Comparison of ENCODE assay signal across 21 cellular contexts in genomic region chr9:75683591-75683990, GRCh38.
"Had no signal": no experiment of that assay in that cellular context is flagged by ENCODE, and none has a peak within 500 bp of the region (broad histone marks: within the 10 kb centered on the region; RNA-seq: fewer than 3 reads in every experiment).

No MANE protein-coding gene starts in this region.

- DNase-seq: activated gamma-delta T cell treated with Interleukin-2 at 50 U/mL for 16 hours; activated T-cell treated with anti-CD3 and anti-CD28 coated beads, Interleukin-2, amount 50 U/mL, for 1 hour; colonic mucosa; dorsolateral prefrontal cortex; effector memory CD8-positive, alpha-beta T cell; esophagus squamous epithelium; kidney glomerular epithelial cell; left ventricle myocardium superior; midbrain; ovary; spleen; stimulated activated CD4-positive, alpha-beta T cell treated with anti-CD3 and anti-CD28 coated beads, Interleukin-4, amount 100 ng/mL, for 1 hour; stimulated activated naive CD4-positive, alpha-beta T cell; T1000; testis; trophoblast cell had no signal

- H3K9me3 ChIP-seq: ascending aorta, breast epithelium, colonic mucosa, esophagus squamous epithelium, ovary, prostate gland, testis had no signal

- H3K36me3 ChIP-seq: ascending aorta, breast epithelium, colonic mucosa, esophagus squamous epithelium, ovary, prostate gland, spleen had no signal

- H3K4me3 ChIP-seq: ascending aorta, breast epithelium, colonic mucosa, dorsolateral prefrontal cortex, esophagus squamous epithelium, ovary, prostate gland, spleen, testis had no signal

- ATAC-seq: effector memory CD8-positive, alpha-beta T cell; left ventricle myocardium superior; natural killer cell treated with Interleukin-12 subunit alpha and Interleukin-12 subunit beta and Interleukin-15 and Interleukin-18, amount 100 ng/mL, for 72 hours; WTC11 had no signal

- H3K27ac ChIP-seq: ascending aorta, breast epithelium, colonic mucosa, dorsolateral prefrontal cortex, esophagus squamous epithelium, ovary, prostate gland, spleen, testis had no signal

- H3K27me3 ChIP-seq: ascending aorta, breast epithelium, colonic mucosa, dorsolateral prefrontal cortex, esophagus squamous epithelium, ovary, spleen, testis had no signal

- H3K4me1 ChIP-seq: ascending aorta, breast epithelium, colonic mucosa, esophagus squamous epithelium, prostate gland, spleen had no signal
